Comparison of ENCODE assay signal across 8 cellular contexts in the genomic region with DNA sequence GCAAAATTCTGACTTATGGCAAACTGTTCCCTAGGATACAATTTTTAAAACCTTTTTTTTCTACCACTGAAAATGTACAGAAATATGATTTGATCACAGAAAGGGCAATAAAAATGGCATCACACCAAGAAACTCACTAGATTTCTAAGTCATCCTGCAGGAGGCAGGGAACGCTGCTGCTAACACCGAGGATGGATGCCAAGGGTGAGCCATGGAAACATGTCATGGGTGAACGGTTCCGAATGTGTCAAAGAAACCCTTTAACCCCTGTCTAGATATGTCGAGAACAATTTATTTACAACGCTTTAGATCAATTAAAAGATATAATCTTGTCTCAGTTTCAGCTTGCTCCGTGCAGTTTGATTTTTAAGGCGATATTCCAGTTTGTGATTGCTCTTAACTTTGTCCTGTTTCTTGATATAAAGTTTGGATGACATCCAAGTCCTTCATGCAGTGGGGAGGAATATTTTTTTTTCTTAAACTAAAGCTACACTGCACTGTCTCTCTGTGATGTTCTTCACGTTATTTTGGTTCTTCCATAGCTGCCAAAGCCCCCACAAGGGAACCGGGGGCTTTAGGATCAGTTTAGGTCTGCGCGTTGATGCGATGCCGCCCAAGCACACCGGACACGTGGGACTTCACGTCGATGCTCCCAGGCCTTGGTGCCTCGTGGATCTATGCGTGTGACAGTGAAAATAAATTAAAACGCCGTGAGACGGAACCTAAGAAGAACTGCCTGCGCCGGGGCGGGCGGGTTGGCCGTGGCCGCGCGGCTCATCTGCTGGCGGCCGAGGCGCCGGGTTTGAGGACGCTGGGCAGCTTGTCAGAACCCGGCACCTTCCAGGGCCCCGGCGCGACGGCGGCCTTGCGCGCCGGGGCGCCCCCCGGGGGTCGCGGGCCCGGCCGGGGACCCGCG.
DNase-seq lines count a peak whose midpoint lies in the region; ATAC-seq and TF ChIP-seq lines count a peak whose summit lies in the region.

No MANE protein-coding gene starts in this region.

- H3K36me3 Mint-ChIP-seq in T-helper 2 cell treated with Interferon-gamma antibody and Interleukin-4, amounts not matched to agents 5 μg/mL and 100 μg/mL, for 36 hours (ENCODE audit: low read depth): no peaks in the 10 kb centered on the region

- peaks cover 8% of the 10 kb centered on the region for H3K4me1 Mint-ChIP-seq in T-helper 2 cell treated with Interferon-gamma antibody and Interleukin-4, amounts not matched to agents 5 μg/mL and 100 μg/mL, for 36 hours (ENCODE audit: low read depth)

- H3K27ac ChIP-seq in muscle layer of duodenum (ENCODE audit: low read length): peak overlapping the region; percentile 83
- H3K27ac ChIP-seq in aorta (ENCODE audit: low read depth in 1 of 2, low read length in 2 of 2): peak overlapping the region; percentile 26 to 94

- H3K27me3 ChIP-seq in muscle layer of duodenum (ENCODE audit: low read depth, low read length): no peaks in the 10 kb centered on the region
- no peaks in the 10 kb centered on the region for H3K27me3 ChIP-seq in aorta (ENCODE audit: control insufficient read depth in 1 of 2, insufficient read depth in 2 of 2, low read length in 1 of 2)

- no peaks in the 10 kb centered on the region for H3K9me3 Mint-ChIP-seq in T-helper 2 cell treated with Interferon-gamma antibody and Interleukin-4, amounts not matched to agents 5 μg/mL and 100 μg/mL, for 36 hours

- no peaks in the 10 kb centered on the region for H3K9me3 ChIP-seq in muscle layer of duodenum (ENCODE audit: control insufficient read depth in 1 of 2, low read length in 2 of 2)
- no peaks in the 10 kb centered on the region for H3K9me3 ChIP-seq in aorta (ENCODE audit: control insufficient read depth, low read length)

- peak; percentile 37 for TF ChIP-seq CTCF in AG10803 (conservative IDR thresholded peaks at IDR 0.05; ENCODE audit: low read length)
- no peak for TF ChIP-seq CTCF in epithelial cell of esophagus (IDR thresholded peaks at IDR 0.05; ENCODE audit: insufficient read depth, low read depth, low read length, missing control alignments)

- intact Hi-C loops in aorta (cut with DNase I): no loop called here

- no peaks in the 10 kb centered on the region for H3K36me3 ChIP-seq in muscle layer of duodenum (ENCODE audit: control insufficient read depth in 1 of 2, insufficient read depth in 2 of 2, low read length in 2 of 2)
- H3K36me3 ChIP-seq in aorta (ENCODE audit: control insufficient read depth in 1 of 2, insufficient read depth in 2 of 2, low read length in 1 of 2): no peaks in the 10 kb centered on the region

- peak overlapping the region; percentile 62 for H3K27ac Mint-ChIP-seq in T-helper 2 cell treated with Interferon-gamma antibody and Interleukin-4, amounts not matched to agents 5 μg/mL and 100 μg/mL, for 36 hours

- H3K4me1 ChIP-seq in muscle layer of duodenum (ENCODE audit: control insufficient read depth in 1 of 2, insufficient read depth in 2 of 2, low read length in 2 of 2): peaks cover 6 to 11% of the 10 kb centered on the region in 2 donors
- no peaks in the 10 kb centered on the region for H3K4me1 ChIP-seq in aorta (ENCODE audit: control insufficient read depth in 1 of 2, insufficient read depth in 2 of 2, low read length in 2 of 2)

- H3K4me3 Mint-ChIP-seq in T-helper 2 cell treated with Interferon-gamma antibody and Interleukin-4, amounts not matched to agents 5 μg/mL and 100 μg/mL, for 36 hours: peak overlapping the region; percentile 81

- H3K4me3 ChIP-seq in AG10803 (ENCODE audit: low read length): peak overlapping the region; percentile 57
- H3K4me3 ChIP-seq in epithelial cell of esophagus (ENCODE audit: low read length): peak overlapping the region; percentile 27
- H3K4me3 ChIP-seq in muscle layer of duodenum (ENCODE audit: low read depth in 1 of 2, low read length in 2 of 2): peak overlapping the region; percentile 57 to 70
- peak overlapping the region; percentile 73 to 84 for H3K4me3 ChIP-seq in aorta (ENCODE audit: low read length in 2 of 2)

- ATAC-seq in GM18909 (IDR thresholded peaks at IDR 0.05; ENCODE audit: poor library complexity, unreplicated experiment) (peak; percentile 27), aorta (ENCODE audit: low FRiP score) (no peak)

- DNase-seq in AG10803 (ENCODE audit: low read depth) (peak; percentile 54), HuH-7 (ENCODE audit: low spot score) (peak; percentile 10), epithelial cell of esophagus (ENCODE audit: low read depth) (no peak), aorta (peak in 1 of 2 donors; percentile 70), COLO829 (ENCODE audit: low spot score) (no peak)
- no peak for DNase-seq in T-helper 2 cell treated with Interferon-gamma antibody and Interleukin-4, amounts not matched to agents 5 μg/mL and 100 μg/mL, for 36 hours (ENCODE audit: low spot score)

- H3K27me3 Mint-ChIP-seq in T-helper 2 cell treated with Interferon-gamma antibody and Interleukin-4, amounts not matched to agents 5 μg/mL and 100 μg/mL, for 36 hours (ENCODE audit: low read depth): peaks cover 53% of the 10 kb centered on the region

- WGBS in aorta, 2 donors: 4 to 6% methylated on average over 43 to 53 of the region's 53 CpGs

Comparison
In these comparisons a context has a peak if more than half of its experiments do, and no peak if none do; other contexts are left out.
1. DNase-seq: peak in AG10803 (single experiment) and HuH-7 (single experiment); none in T-helper 2 cell treated with Interferon-gamma antibody and Interleukin-4, amounts not matched to agents 5 μg/mL and 100 μg/mL, for 36 hours (single experiment), epithelial cell of esophagus (single experiment) and COLO829 (single experiment).
2. H3K4me3 ChIP-seq: peak in every context shown above with its lines; median percentile 78 in aorta; 64 in muscle layer of duodenum; 57 in AG10803; 27 in epithelial cell of esophagus.